ENCODE assay signal across 7 cellular contexts in genomic region chr11:96307748-96308133, GRCh38. TPM values are rescaled to one million over a fixed set of nuclear protein-coding genes. Genes with fewer than 3 reads are reported as not detected.
DNase-seq lines count a peak whose midpoint lies in the region; ATAC-seq and TF ChIP-seq lines count a peak whose summit lies in the region.

No MANE protein-coding gene starts in this region.

- no peak for TF ChIP-seq CTCF in hepatocyte (IDR thresholded peaks at IDR 0.05; ENCODE audit: poor library complexity)
- no peak for TF ChIP-seq CTCF in stomach (IDR thresholded peaks at IDR 0.05)

- H3K4me1 ChIP-seq in hepatocyte (ENCODE audit: insufficient read depth) (peaks cover 51% of the 10 kb centered on the region), stomach (peaks cover 45 to 91% (median 68%) of the 10 kb centered on the region in 4 donors)

- H3K36me3 ChIP-seq in hepatocyte (replicated peaks; ENCODE audit: insufficient read depth, low read depth), result no peaks in the 10 kb centered on the region
- no peaks in the 10 kb centered on the region for H3K36me3 ChIP-seq in stomach

- no peaks in the 10 kb centered on the region for H3K9me3 Mint-ChIP-seq in activated T-helper 2 cell treated with anti-CD3 and anti-CD28 coated beads, Interferon-gamma antibody, Interleukin-2, Interleukin-4, amounts not matched to agents 10 μg/mL and 5 μg/mL and 100 μg/mL, durations not matched to agents 14 hours and 24 hours and 36 hours

- peaks cover 55% of the 10 kb centered on the region for H3K4me1 Mint-ChIP-seq in activated T-helper 2 cell treated with anti-CD3 and anti-CD28 coated beads, Interferon-gamma antibody, Interleukin-2, Interleukin-4, amounts not matched to agents 10 μg/mL and 5 μg/mL and 100 μg/mL, durations not matched to agents 14 hours and 24 hours and 36 hours (ENCODE audit: low read depth)

- H2AFZ ChIP-seq in hepatocyte, result no peak overlapping the region

- 52% methylated on average over 3 of the region's 3 CpGs for WGBS in hepatocyte (ENCODE audit: low lambda C conversion rate, missing lambda C conversion rate)
- WGBS in stomach, 5 donors, result 23 to 36% (median 33%) methylated on average over 3 of the region's 3 CpGs

- H3K27me3 ChIP-seq in hepatocyte (no peaks in the 10 kb centered on the region), stomach (no peaks in the 10 kb centered on the region)

- ATAC-seq in GM21447 (IDR thresholded peaks at IDR 0.05; ENCODE audit: unreplicated experiment), result no peak
- no peak for ATAC-seq in GM21529 (IDR thresholded peaks at IDR 0.05; ENCODE audit: unreplicated experiment)

- DNase-seq in HPDE6-E6E7 (ENCODE audit: extremely low spot score), result peak; percentile 36
- no peak for DNase-seq in activated T-helper 2 cell treated with anti-CD3 and anti-CD28 coated beads, Interferon-gamma antibody, Interleukin-2, Interleukin-4, amounts not matched to agents 10 μg/mL and 5 μg/mL and 100 μg/mL, durations not matched to agents 14 hours and 24 hours and 36 hours (ENCODE audit: low spot score)
- peak; percentile 39 for DNase-seq in hepatocyte (ENCODE audit: low spot score)
- no peak for DNase-seq in stomach
- DNase-seq in amygdala (lab: John Stamatoyannopoulos, UW), result no peak

- peak overlapping the region; percentile 28 for H3K4me3 Mint-ChIP-seq in activated T-helper 2 cell treated with anti-CD3 and anti-CD28 coated beads, Interferon-gamma antibody, Interleukin-2, Interleukin-4, amounts not matched to agents 10 μg/mL and 5 μg/mL and 100 μg/mL, durations not matched to agents 14 hours and 24 hours and 36 hours (ENCODE audit: low read depth)

- peak overlapping the region; percentile 83 for H3K27ac ChIP-seq in hepatocyte
- H3K27ac ChIP-seq in stomach, result peak overlapping the region; percentile 82 to 92 (median 87)

- intact Hi-C loops in activated T-helper 2 cell treated with anti-CD3 and anti-CD28 coated beads, Interferon-gamma antibody, Interleukin-2, Interleukin-4, amounts not matched to agents 10 μg/mL and 5 μg/mL and 100 μg/mL, durations not matched to agents 14 hours and 24 hours and 36 hours (cut with micrococcal nuclease), result no loop called here
- intact Hi-C loops in stomach (cut with DNase I; ENCODE audit: low total_unique reads), result no loop called here

- H3K79me2 ChIP-seq in hepatocyte, result peaks cover 63% of the 10 kb centered on the region

- H3K27ac Mint-ChIP-seq in activated T-helper 2 cell treated with anti-CD3 and anti-CD28 coated beads, Interferon-gamma antibody, Interleukin-2, Interleukin-4, amounts not matched to agents 10 μg/mL and 5 μg/mL and 100 μg/mL, durations not matched to agents 14 hours and 24 hours and 36 hours, result peak overlapping the region; percentile 38

- H3K9me2 ChIP-seq in hepatocyte (replicated peaks; ENCODE audit: insufficient read depth), result no peaks in the 10 kb centered on the region

- H3K4me2 ChIP-seq in hepatocyte, result peak overlapping the region; percentile 74

- H3K9me3 ChIP-seq in hepatocyte (ENCODE audit: low read depth) (no peaks in the 10 kb centered on the region), stomach (no peaks in the 10 kb centered on the region)

- TF ChIP-seq POLR2A in stomach (IDR thresholded peaks at IDR 0.05), result no peak

- TF ChIP-seq EP300 in stomach (IDR thresholded peaks at IDR 0.05), result no peak

- H3K4me3 ChIP-seq in hepatocyte (no peak overlapping the region), stomach (peak overlapping the region; percentile 18 to 33 (median 25))

- no peaks in the 10 kb centered on the region for H4K20me1 ChIP-seq in hepatocyte (ENCODE audit: insufficient read depth, poor library complexity, severe bottlenecking)

- no peaks in the 10 kb centered on the region for H3K27me3 Mint-ChIP-seq in activated T-helper 2 cell treated with anti-CD3 and anti-CD28 coated beads, Interferon-gamma antibody, Interleukin-2, Interleukin-4, amounts not matched to agents 10 μg/mL and 5 μg/mL and 100 μg/mL, durations not matched to agents 14 hours and 24 hours and 36 hours (ENCODE audit: low read depth)

- H3K36me3 Mint-ChIP-seq in activated T-helper 2 cell treated with anti-CD3 and anti-CD28 coated beads, Interferon-gamma antibody, Interleukin-2, Interleukin-4, amounts not matched to agents 10 μg/mL and 5 μg/mL and 100 μg/mL, durations not matched to agents 14 hours and 24 hours and 36 hours (ENCODE audit: low read depth), result peaks cover 23% of the 10 kb centered on the region

RNA-seq across cellular contexts. Expression of gene MAML2, which starts 35.3 kb away (rescaled TPM):
- 10.5 and 11.8 TPM in 2 replicates for total RNA-seq in activated T-helper 2 cell treated with anti-CD3 and anti-CD28 coated beads, Interferon-gamma antibody, Interleukin-2, Interleukin-4, amounts not matched to agents 10 μg/mL and 5 μg/mL and 100 μg/mL, durations not matched to agents 14 hours and 24 hours and 36 hours
- total RNA-seq in hepatocyte (14.0 and 15.3 TPM in 2 replicates), stomach (10 to 100 TPM in 4 of 5 donors, 1 to 10 TPM in 1; 7.8 to 22.8 (median 17.4) TPM)
- polyA plus RNA-seq in hepatocyte (4.7 and 5.8 TPM in 2 replicates), stomach (1 to 10 TPM; 1.3 to 3.4 (median 3.0) TPM)

Comparison
In these comparisons a context has a peak if more than half of its experiments do, and no peak if none do; other contexts are left out.
1. DNase-seq: peak in HPDE6-E6E7 (single experiment) and hepatocyte (single experiment); none in activated T-helper 2 cell treated with anti-CD3 and anti-CD28 coated beads, Interferon-gamma antibody, Interleukin-2, Interleukin-4, amounts not matched to agents 10 μg/mL and 5 μg/mL and 100 μg/mL, durations not matched to agents 14 hours and 24 hours and 36 hours (single experiment), stomach (single experiment) and amygdala (0 of 56).